In genomic region chr2:30446602-30447148, GRCh38 we compare ENCODE assay signal across 8 cellular contexts. TPM values are rescaled to one million over a fixed set of nuclear protein-coding genes. Genes with fewer than 3 reads are reported as not detected.
DNase-seq lines count a peak whose midpoint lies in the region; ATAC-seq, FAIRE-seq and TF ChIP-seq lines count a peak whose summit lies in the region.

No MANE protein-coding gene starts in this region.

- H3K4me3 ChIP-seq in LNCaP clone FGC (ENCODE audit: low read depth, low read length), result peak overlapping the region; percentile 90
- peak overlapping the region; percentile 95 for H3K4me3 ChIP-seq in bronchial epithelial cell (ENCODE audit: low read depth, low read length)
- peak overlapping the region; percentile 83 for H3K4me3 ChIP-seq in mesodermal cell (ENCODE audit: extremely low read depth, insufficient read depth, low read length, poor library complexity, severe bottlenecking)

- H3K9me3 ChIP-seq in mesodermal cell (ENCODE audit: control insufficient read depth, low read length), result no peaks in the 10 kb centered on the region

- DNase-seq in SHP77 treated with DMSO at 0.1 percent for 48 hours (lab: John Stamatoyannopoulos, UW), result peak; percentile 30
- no peak for DNase-seq in SHP77 (lab: John Stamatoyannopoulos, UW)
- no peak for DNase-seq in LNCaP clone FGC (ENCODE audit: low read depth)
- no peak for DNase-seq in bronchial epithelial cell (ENCODE audit: low read depth)
- DNase-seq in HTR-8/SVneo (ENCODE audit: insufficient read length, low spot score), result no peak

- no peaks in the 10 kb centered on the region for H3K27me3 ChIP-seq in bronchial epithelial cell (ENCODE audit: control insufficient read depth, insufficient read depth, low read length)

- no peaks in the 10 kb centered on the region for H3K36me3 ChIP-seq in bronchial epithelial cell (ENCODE audit: control insufficient read depth, insufficient read depth, low read length)
- peaks cover 6% of the 10 kb centered on the region for H3K36me3 ChIP-seq in mesodermal cell (ENCODE audit: control insufficient read depth, insufficient read depth, low read length)

- no peak for FAIRE-seq in bronchial epithelial cell (lab: Jason Lieb, UNC)
- no peak for FAIRE-seq in HTR-8/SVneo (lab: Jason Lieb, UNC)

- ATAC-seq in HG03039 (IDR thresholded peaks at IDR 0.05; ENCODE audit: unreplicated experiment) (no peak), esophagus mucosa (no peak)

- WGBS in mesodermal cell (ENCODE audit: insufficient coverage in 2 of 2), 2 experiments, result 27 to 32% methylated on average over 9 of the region's 12 CpGs

- H3K27ac ChIP-seq in mesodermal cell (ENCODE audit: low read depth, low read length, severe bottlenecking), result peak overlapping the region; percentile 57

- H3K4me1 ChIP-seq in mesodermal cell (ENCODE audit: control insufficient read depth, insufficient read depth, low read length, poor library complexity, severe bottlenecking), result no peaks in the 10 kb centered on the region

- TF ChIP-seq CTCF in LNCaP clone FGC (IDR thresholded peaks at IDR 0.05; ENCODE audit: control insufficient read depth, extremely low read depth, insufficient read depth), result no peak
- no peak for TF ChIP-seq CTCF in bronchial epithelial cell (IDR thresholded peaks at IDR 0.05; ENCODE audit: insufficient read depth, low read length, severe bottlenecking)

RNA-seq across cellular contexts. Expression of gene LCLAT1, which starts 0.4 kb away (rescaled TPM):
- total RNA-seq in bronchial epithelial cell, result 8.7 and 11.5 TPM in 2 replicates
- polyA plus RNA-seq in mesodermal cell (2013, experiment 1 of 2), result 10.1 TPM
- polyA plus RNA-seq in mesodermal cell (2013, experiment 2 of 2), result 9.7 TPM
- 11.6 TPM for total RNA-seq in esophagus mucosa
